In the genomic region with DNA sequence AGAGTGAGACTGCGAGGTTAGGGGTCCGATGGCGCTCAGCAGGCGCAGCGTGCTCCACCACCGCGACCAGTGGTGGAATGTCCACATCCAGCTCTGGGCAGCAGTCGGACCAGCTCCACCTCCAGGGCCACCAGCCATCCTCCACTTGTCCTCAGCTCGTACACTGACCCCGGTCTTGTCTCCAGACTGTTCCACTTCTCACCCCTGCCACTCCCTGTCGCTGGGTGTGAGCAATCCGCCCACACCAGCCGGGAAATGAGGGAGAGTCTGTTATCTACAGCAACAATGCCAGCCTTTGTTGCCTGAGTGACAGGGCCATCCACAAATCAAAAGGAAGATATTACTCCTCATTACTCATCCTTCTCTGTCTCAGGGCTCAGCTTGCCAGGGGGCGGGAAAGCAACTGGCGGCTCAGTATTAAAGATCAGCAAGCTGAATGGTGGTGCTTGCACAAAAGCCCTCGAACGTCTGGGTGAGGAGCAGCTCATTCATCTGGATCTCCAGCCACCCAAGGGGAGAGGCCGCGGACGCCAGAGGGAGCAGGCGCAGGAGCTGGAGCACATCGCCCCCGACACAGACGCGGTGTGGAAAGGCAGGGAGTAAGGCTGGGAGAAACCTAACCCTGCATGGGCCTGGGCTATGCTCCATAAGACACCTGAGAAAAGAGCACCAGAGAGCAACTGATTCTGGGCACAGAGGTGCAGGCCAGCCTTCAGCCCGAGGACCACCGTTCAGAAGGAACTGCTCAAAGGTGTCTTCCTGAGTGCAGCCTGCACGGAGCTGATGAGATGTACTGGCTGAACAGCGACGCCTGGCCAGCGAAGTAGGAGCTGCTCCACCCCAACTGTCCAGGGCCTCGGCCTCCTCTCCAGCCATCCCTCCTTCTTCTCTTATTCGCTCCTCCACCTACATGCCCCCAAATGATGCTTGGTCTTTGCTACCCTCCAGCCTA, we compare ENCODE assay signal across 9 cellular contexts. TPM values are rescaled to one million over a fixed set of nuclear protein-coding genes. Genes with fewer than 3 reads are reported as not detected.
DNase-seq lines count a peak whose midpoint lies in the region; ATAC-seq, FAIRE-seq and TF ChIP-seq lines count a peak whose summit lies in the region.
"Had no signal": no experiment of that assay in that cellular context is flagged by ENCODE, and none has a peak within 500 bp of the region (broad histone marks: within the 10 kb centered on the region; RNA-seq: fewer than 3 reads in every experiment).

No MANE protein-coding gene starts in this region.

- TF ChIP-seq RAD21 in A549 (conservative IDR thresholded peaks at IDR 0.05 in 1 of 2, IDR thresholded peaks at IDR 0.05 in 1 of 2) = no peak

- TF ChIP-seq POLR2A in A549 (IDR thresholded peaks at IDR 0.05; ENCODE audit: low read length) (no peak), body of pancreas (IDR thresholded peaks at IDR 0.05) (no peak)

- H3K4me3 ChIP-seq in A549 = no peak overlapping the region
- H3K4me3 ChIP-seq in body of pancreas = no peak overlapping the region

- DNase-seq in A549 (ENCODE audit: low read depth in 1 of 2, low spot score in 1 of 2) (peak in 1 of 2 experiments; percentile 43), HT-29 (ENCODE audit: low spot score) (peak; percentile 89), amniotic stem cell (lab: John Stamatoyannopoulos, UW) (peak; percentile 47), kidney glomerular epithelial cell (lab: John Stamatoyannopoulos, UW) (peak; percentile 80), body of pancreas (no peak), NK-92 (lab: John Stamatoyannopoulos, UW; ENCODE audit: unreplicated experiment) (no peak), AML-193 (lab: John Stamatoyannopoulos, UW) (no peak)

- no peaks in the 10 kb centered on the region for H3K36me3 ChIP-seq in body of pancreas (replicated peaks in 1 of 2; ENCODE audit: insufficient read depth in 1 of 2, low read depth in 2 of 2)

- no peaks in the 10 kb centered on the region for H3K4me1 ChIP-seq in A549
- H3K4me1 ChIP-seq in body of pancreas = no peaks in the 10 kb centered on the region

- WGBS in A549 (ENCODE audit: missing lambda C conversion rate) = 82% methylated on average over 27 of the region's 33 CpGs
- WGBS in body of pancreas, 2 donors = 88% methylated on average over 29 to 33 of the region's 33 CpGs

- H3K27me3 ChIP-seq in body of pancreas = no peaks in the 10 kb centered on the region

- ATAC-seq in A549 (0 out of 6 replicates have a peak, but pooled peaks of 1 of the 2 experiments have one; percentile 27), HG03565 (IDR thresholded peaks at IDR 0.05; ENCODE audit: unreplicated experiment) (no peak), body of pancreas (no peak)

- H3K27ac ChIP-seq in A549 = no peak overlapping the region
- H3K27ac ChIP-seq in body of pancreas = no peak overlapping the region

- CTCF ChIA-PET in A549 (lab: Yijun Ruan, JAX) = interaction anchor here (0.9 kb wide), 1 partner anchor 16 kb away, joined by 3 read pairs; no protein-coding TSS in a partner anchor

- no peak for TF ChIP-seq EP300 in A549 (IDR thresholded peaks at IDR 0.05)

- POLR2A ChIA-PET in A549 (lab: Yijun Ruan, JAX) = no interaction called here

- no peak for TF ChIP-seq CTCF in A549 (IDR thresholded peaks at IDR 0.05)
- TF ChIP-seq CTCF in body of pancreas (IDR thresholded peaks at IDR 0.05) = no peak

- intact Hi-C loops in body of pancreas (cut with DNase I) = loop anchor here (5.0 kb wide), 1 partner anchor 202 kb away; no protein-coding TSS in a partner anchor

- no peak overlapping the region for H3K4me2 ChIP-seq in A549

- no peaks in the 10 kb centered on the region for H3K9me3 ChIP-seq in A549
- no peaks in the 10 kb centered on the region for H3K9me3 ChIP-seq in body of pancreas

- no peak for FAIRE-seq in A549 (lab: Jason Lieb, UNC)
- FAIRE-seq: TTC549 had no signal

TF ChIP-seq in A549, 52 proteins besides CTCF, POLR2A, EP300 and RAD21:
- TF ChIP-seq ESRRA (IDR thresholded peaks at IDR 0.05; ENCODE audit: borderline replicate concordance, low read length) = no peak
- TF ChIP-seq, protein P1, sequence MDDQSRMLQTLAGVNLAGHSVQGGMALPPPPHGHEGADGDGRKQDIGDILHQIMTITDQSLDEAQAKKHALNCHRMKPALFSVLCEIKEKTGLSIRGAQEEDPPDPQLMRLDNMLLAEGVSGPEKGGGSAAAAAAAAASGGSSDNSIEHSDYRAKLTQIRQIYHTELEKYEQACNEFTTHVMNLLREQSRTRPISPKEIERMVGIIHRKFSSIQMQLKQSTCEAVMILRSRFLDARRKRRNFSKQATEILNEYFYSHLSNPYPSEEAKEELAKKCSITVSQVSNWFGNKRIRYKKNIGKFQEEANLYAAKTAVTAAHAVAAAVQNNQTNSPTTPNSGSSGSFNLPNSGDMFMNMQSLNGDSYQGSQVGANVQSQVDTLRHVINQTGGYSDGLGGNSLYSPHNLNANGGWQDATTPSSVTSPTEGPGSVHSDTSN (IDR thresholded peaks at IDR 0.05) = 0 out of 2 replicates have a peak, but pooled peaks have one; percentile 29
TF ChIP-seq in A549: peak in this region for 1.

RNA-seq across cellular contexts. Expression of a gene that starts 21.9 kb away (rescaled TPM):
- polyA plus RNA-seq in A549 (2011; rRNA removed) = 0.41 and 0.99 TPM in 2 replicates
- polyA plus RNA-seq in A549 (2012; cell fraction: cytosol; rRNA removed) = 0.61 and 0.79 TPM in 2 replicates
- 2.6 and 3.0 TPM in 2 replicates for polyA plus RNA-seq in A549 (2012; cell fraction: nucleus; rRNA removed)
- polyA plus RNA-seq in A549 (2017; fragmentation: RNase III; extraction: RNeasy Plus Mini Kit Qiagen cat#74134 plus additional on column Dnase treatment) = 0.34 to 0.61 TPM (median 0.41 TPM) in 3 replicates
- 2.2 and 3.0 TPM in 2 replicates for polyA minus RNA-seq in A549 (2011; rRNA and poly(A)+ RNA removed)
- total RNA-seq in HT-29 (2014; rRNA removed; shearing (Covaris generic)) = 5.6 TPM in 2 replicates
- total RNA-seq in body of pancreas = 1 to 10 TPM; 1.6 to 3.3 TPM

Comparison
In these comparisons a context has a peak if more than half of its experiments do, and no peak if none do; other contexts are left out.
1. DNase-seq: peak in HT-29 (single experiment), amniotic stem cell (single experiment) and kidney glomerular epithelial cell (single experiment); none in body of pancreas (0 of 4), NK-92 (single experiment) and AML-193 (0 of 2).